ENCODE assay signal across 2 cellular contexts in genomic region chr4:119731146-119731742, GRCh38.
TF ChIP-seq lines count a peak whose summit lies in the region.

No MANE protein-coding gene starts in this region.

TF ChIP-seq in SK-N-SH treated with all-trans-retinoic acid at 6 μM for 48 hours, 23 proteins besides CTCF, POLR2A, EP300 and RAD21 (continued from another document):
- TF ChIP-seq, protein P1, sequence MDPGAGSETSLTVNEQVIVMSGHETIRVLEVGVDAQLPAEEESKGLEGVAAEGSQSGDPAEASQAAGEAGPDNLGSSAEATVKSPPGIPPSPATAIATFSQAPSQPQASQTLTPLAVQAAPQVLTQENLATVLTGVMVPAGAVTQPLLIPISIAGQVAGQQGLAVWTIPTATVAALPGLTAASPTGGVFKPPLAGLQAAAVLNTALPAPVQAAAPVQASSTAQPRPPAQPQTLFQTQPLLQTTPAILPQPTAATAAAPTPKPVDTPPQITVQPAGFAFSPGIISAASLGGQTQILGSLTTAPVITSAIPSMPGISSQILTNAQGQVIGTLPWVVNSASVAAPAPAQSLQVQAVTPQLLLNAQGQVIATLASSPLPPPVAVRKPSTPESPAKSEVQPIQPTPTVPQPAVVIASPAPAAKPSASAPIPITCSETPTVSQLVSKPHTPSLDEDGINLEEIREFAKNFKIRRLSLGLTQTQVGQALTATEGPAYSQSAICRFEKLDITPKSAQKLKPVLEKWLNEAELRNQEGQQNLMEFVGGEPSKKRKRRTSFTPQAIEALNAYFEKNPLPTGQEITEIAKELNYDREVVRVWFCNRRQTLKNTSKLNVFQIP (CRISPR knock-in tag; IDR thresholded peaks at IDR 0.05; ENCODE audit: borderline replicate concordance, low read depth) = no peak
- no peak for TF ChIP-seq BACH2 (CRISPR knock-in tag; IDR thresholded peaks at IDR 0.05; ENCODE audit: borderline replicate concordance)
- TF ChIP-seq OSR1 (CRISPR knock-in tag; IDR thresholded peaks at IDR 0.05) = no peak
- no peak for TF ChIP-seq ESRRG (CRISPR knock-in tag; IDR thresholded peaks at IDR 0.05)
- TF ChIP-seq, protein P2, sequence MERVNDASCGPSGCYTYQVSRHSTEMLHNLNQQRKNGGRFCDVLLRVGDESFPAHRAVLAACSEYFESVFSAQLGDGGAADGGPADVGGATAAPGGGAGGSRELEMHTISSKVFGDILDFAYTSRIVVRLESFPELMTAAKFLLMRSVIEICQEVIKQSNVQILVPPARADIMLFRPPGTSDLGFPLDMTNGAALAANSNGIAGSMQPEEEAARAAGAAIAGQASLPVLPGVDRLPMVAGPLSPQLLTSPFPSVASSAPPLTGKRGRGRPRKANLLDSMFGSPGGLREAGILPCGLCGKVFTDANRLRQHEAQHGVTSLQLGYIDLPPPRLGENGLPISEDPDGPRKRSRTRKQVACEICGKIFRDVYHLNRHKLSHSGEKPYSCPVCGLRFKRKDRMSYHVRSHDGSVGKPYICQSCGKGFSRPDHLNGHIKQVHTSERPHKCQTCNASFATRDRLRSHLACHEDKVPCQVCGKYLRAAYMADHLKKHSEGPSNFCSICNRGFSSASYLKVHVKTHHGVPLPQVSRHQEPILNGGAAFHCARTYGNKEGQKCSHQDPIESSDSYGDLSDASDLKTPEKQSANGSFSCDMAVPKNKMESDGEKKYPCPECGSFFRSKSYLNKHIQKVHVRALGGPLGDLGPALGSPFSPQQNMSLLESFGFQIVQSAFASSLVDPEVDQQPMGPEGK (CRISPR knock-in tag; IDR thresholded peaks at IDR 0.05; ENCODE audit: borderline replicate concordance) = peak; percentile 25; the same call in 1 of the 2 replicates
- no peak for TF ChIP-seq ZNF565 (CRISPR knock-in tag; conservative IDR thresholded peaks at IDR 0.05; ENCODE audit: low read depth)
- peak; percentile 98 for TF ChIP-seq ISL1 (CRISPR knock-in tag; IDR thresholded peaks at IDR 0.05)
- 0 out of 2 replicates have a peak, but pooled peaks have one; percentile 12 for TF ChIP-seq TSHZ2 (CRISPR knock-in tag; IDR thresholded peaks at IDR 0.05)
- TF ChIP-seq CREB5 (CRISPR knock-in tag; IDR thresholded peaks at IDR 0.05; ENCODE audit: low read depth) = peak; percentile 86; the same call in 1 of the 2 replicates
- no peak for TF ChIP-seq ZNF70 (CRISPR knock-in tag; IDR thresholded peaks at IDR 0.05)
- TF ChIP-seq CSRNP3 (CRISPR knock-in tag; IDR thresholded peaks at IDR 0.05) = peak; percentile 42; the same call in 1 of the 2 replicates

TF ChIP-seq in SK-N-SH, 30 proteins besides CTCF, POLR2A, EP300 and RAD21:
- TF ChIP-seq, protein P3, sequence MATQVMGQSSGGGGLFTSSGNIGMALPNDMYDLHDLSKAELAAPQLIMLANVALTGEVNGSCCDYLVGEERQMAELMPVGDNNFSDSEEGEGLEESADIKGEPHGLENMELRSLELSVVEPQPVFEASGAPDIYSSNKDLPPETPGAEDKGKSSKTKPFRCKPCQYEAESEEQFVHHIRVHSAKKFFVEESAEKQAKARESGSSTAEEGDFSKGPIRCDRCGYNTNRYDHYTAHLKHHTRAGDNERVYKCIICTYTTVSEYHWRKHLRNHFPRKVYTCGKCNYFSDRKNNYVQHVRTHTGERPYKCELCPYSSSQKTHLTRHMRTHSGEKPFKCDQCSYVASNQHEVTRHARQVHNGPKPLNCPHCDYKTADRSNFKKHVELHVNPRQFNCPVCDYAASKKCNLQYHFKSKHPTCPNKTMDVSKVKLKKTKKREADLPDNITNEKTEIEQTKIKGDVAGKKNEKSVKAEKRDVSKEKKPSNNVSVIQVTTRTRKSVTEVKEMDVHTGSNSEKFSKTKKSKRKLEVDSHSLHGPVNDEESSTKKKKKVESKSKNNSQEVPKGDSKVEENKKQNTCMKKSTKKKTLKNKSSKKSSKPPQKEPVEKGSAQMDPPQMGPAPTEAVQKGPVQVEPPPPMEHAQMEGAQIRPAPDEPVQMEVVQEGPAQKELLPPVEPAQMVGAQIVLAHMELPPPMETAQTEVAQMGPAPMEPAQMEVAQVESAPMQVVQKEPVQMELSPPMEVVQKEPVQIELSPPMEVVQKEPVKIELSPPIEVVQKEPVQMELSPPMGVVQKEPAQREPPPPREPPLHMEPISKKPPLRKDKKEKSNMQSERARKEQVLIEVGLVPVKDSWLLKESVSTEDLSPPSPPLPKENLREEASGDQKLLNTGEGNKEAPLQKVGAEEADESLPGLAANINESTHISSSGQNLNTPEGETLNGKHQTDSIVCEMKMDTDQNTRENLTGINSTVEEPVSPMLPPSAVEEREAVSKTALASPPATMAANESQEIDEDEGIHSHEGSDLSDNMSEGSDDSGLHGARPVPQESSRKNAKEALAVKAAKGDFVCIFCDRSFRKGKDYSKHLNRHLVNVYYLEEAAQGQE (IDR thresholded peaks at IDR 0.05; ENCODE audit: low read depth, low read length) = no peak
- TF ChIP-seq, protein P4, sequence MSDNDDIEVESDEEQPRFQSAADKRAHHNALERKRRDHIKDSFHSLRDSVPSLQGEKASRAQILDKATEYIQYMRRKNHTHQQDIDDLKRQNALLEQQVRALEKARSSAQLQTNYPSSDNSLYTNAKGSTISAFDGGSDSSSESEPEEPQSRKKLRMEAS (IDR thresholded peaks at IDR 0.05; ENCODE audit: low read depth) = no peak
- TF ChIP-seq ELF1 (IDR thresholded peaks at IDR 0.05) (no peak), PBX3 (IDR thresholded peaks at IDR 0.05) (no peak), GATA2 (CRISPR knock-in tag; IDR thresholded peaks at IDR 0.05) (no peak)
